Comparison of ENCODE assay signal across 19 cellular contexts in genomic region chr4:142272452-142272851, GRCh38.
DNase-seq lines count a peak whose midpoint lies in the region; ATAC-seq and TF ChIP-seq lines count a peak whose summit lies in the region.
"Had no signal": no experiment of that assay in that cellular context is flagged by ENCODE, and none has a peak within 500 bp of the region (broad histone marks: within the 10 kb centered on the region; RNA-seq: fewer than 3 reads in every experiment).

No MANE protein-coding gene starts in this region.

- H3K27ac ChIP-seq in foreskin keratinocyte = no peak overlapping the region

- H3K4me1 Mint-ChIP-seq in activated CD4-positive, alpha-beta T cell treated with anti-CD3 and anti-CD28 coated beads for 36 hours = peaks cover 88% of the 10 kb centered on the region
- H3K4me1 Mint-ChIP-seq in activated CD4-positive, alpha-beta T cell treated with anti-CD3 and anti-CD28 coated beads, Interleukin-2, amount 10 ng/mL, durations not matched to agents 24 days and 14 days = peaks cover 23% of the 10 kb centered on the region
- peaks cover 30% of the 10 kb centered on the region for H3K4me1 Mint-ChIP-seq in stimulated activated naive CD8-positive, alpha-beta T cell treated with anti-CD3 and anti-CD28 coated beads, Interleukin-15, amount 100 ng/mL, for 72 hours
- H3K4me1 Mint-ChIP-seq: B cell had no signal

- H3K36me3 Mint-ChIP-seq in activated CD4-positive, alpha-beta T cell treated with anti-CD3 and anti-CD28 coated beads for 36 hours (ENCODE audit: low read depth) = peaks cover 60% of the 10 kb centered on the region
- H3K36me3 Mint-ChIP-seq in activated CD4-positive, alpha-beta T cell treated with anti-CD3 and anti-CD28 coated beads, Interleukin-2, amount 10 ng/mL, durations not matched to agents 24 days and 14 days (ENCODE audit: low read depth) = peaks cover 19% of the 10 kb centered on the region

- intact Hi-C loops in activated CD4-positive, alpha-beta T cell treated with anti-CD3 and anti-CD28 coated beads for 36 hours (cut with DNase I, micrococcal nuclease) = loop anchor here in 1 of 2 experiments (1.0 to 5.0 kb wide), 2 partner anchors 21 to 135 kb away; no protein-coding TSS in a partner anchor
- intact Hi-C loops in activated CD4-positive, alpha-beta T cell treated with anti-CD3 and anti-CD28 coated beads, Interleukin-2, amount 10 ng/mL, durations not matched to agents 24 days and 14 days (cut with micrococcal nuclease) = no loop called here

- no peaks in the 10 kb centered on the region for H3K27me3 ChIP-seq in foreskin keratinocyte

- peak; percentile 30 for ATAC-seq in activated CD4-positive, alpha-beta T cell treated with anti-CD3 and anti-CD28 coated beads for 36 hours
- peak; percentile 61 for ATAC-seq in stimulated activated naive CD8-positive, alpha-beta T cell treated with anti-CD3 and anti-CD28 coated beads, Interleukin-15, Interleukin-2, amounts not matched to agents 100 U/mL and 50 U/mL, for 24 hours
- ATAC-seq in stimulated activated naive CD8-positive, alpha-beta T cell treated with anti-CD3 and anti-CD28 coated beads, Interleukin-15, amount 100 ng/mL, for 72 hours = no peak
- peak; percentile 67 for ATAC-seq in foreskin keratinocyte
- ATAC-seq in HG02759 (IDR thresholded peaks at IDR 0.05; ENCODE audit: unreplicated experiment) = no peak
- ATAC-seq: HepG2 had no signal

- H3K4me3 Mint-ChIP-seq in activated CD4-positive, alpha-beta T cell treated with anti-CD3 and anti-CD28 coated beads for 36 hours = no peak overlapping the region
- H3K4me3 Mint-ChIP-seq in activated CD4-positive, alpha-beta T cell treated with anti-CD3 and anti-CD28 coated beads, Interleukin-2, amount 10 ng/mL, durations not matched to agents 24 days and 14 days = no peak overlapping the region
- H3K4me3 Mint-ChIP-seq in stimulated activated naive CD8-positive, alpha-beta T cell treated with anti-CD3 and anti-CD28 coated beads, Interleukin-15, amount 100 ng/mL, for 72 hours = no peak overlapping the region
- H3K4me3 Mint-ChIP-seq: B cell had no signal

- no peak for DNase-seq in activated CD4-positive, alpha-beta T cell treated with anti-CD3 and anti-CD28 coated beads for 36 hours
- DNase-seq in activated CD4-positive, alpha-beta T cell treated with anti-CD3 and anti-CD28 coated beads, Interleukin-2, amount 10 ng/mL, durations not matched to agents 24 days and 14 days = no peak
- no peak for DNase-seq in stimulated activated naive CD8-positive, alpha-beta T cell treated with anti-CD3 and anti-CD28 coated beads, Interleukin-15, Interleukin-2, amounts not matched to agents 100 U/mL and 50 U/mL, for 24 hours
- no peak for DNase-seq in stimulated activated naive CD8-positive, alpha-beta T cell treated with anti-CD3 and anti-CD28 coated beads, Interleukin-15, amount 100 ng/mL, for 72 hours
- peak in 1 of 2 donors; percentile 50 for DNase-seq in foreskin keratinocyte
- DNase-seq in activated CD8-positive, alpha-beta memory T cell treated with anti-CD3 and anti-CD28 coated beads, Interleukin-2, amount 50 U/mL, for 48 hours = no peak
- no peak for DNase-seq in DMS 273 treated with DMSO at 0.1 percent for 48 hours (lab: John Stamatoyannopoulos, UW)
- DNase-seq: 8988T, COR-L47, GDM1, KG1, MV-4-11, NCI-H1694 treated with DMSO at 0.1 percent for 48 hours, NCI-H510A, NCI-H748 treated with DMSO at 0.1 percent for 48 hours, OCI-M1 had no signal

- POLR2A ChIA-PET in activated CD4-positive, alpha-beta T cell treated with anti-CD3 and anti-CD28 coated beads for 36 hours (lab: Charles Lee) = no interaction called here

- no peak for TF ChIP-seq CTCF in foreskin keratinocyte (conservative IDR thresholded peaks at IDR 0.05)

- peak overlapping the region; percentile 70 for H3K27ac Mint-ChIP-seq in activated CD4-positive, alpha-beta T cell treated with anti-CD3 and anti-CD28 coated beads for 36 hours
- H3K27ac Mint-ChIP-seq in activated CD4-positive, alpha-beta T cell treated with anti-CD3 and anti-CD28 coated beads, Interleukin-2, amount 10 ng/mL, durations not matched to agents 24 days and 14 days = no peak overlapping the region
- no peak overlapping the region for H3K27ac Mint-ChIP-seq in stimulated activated naive CD8-positive, alpha-beta T cell treated with anti-CD3 and anti-CD28 coated beads, Interleukin-15, amount 100 ng/mL, for 72 hours
- H3K27ac Mint-ChIP-seq: B cell had no signal

- H3K27me3 Mint-ChIP-seq in activated CD4-positive, alpha-beta T cell treated with anti-CD3 and anti-CD28 coated beads for 36 hours = no peaks in the 10 kb centered on the region
- H3K27me3 Mint-ChIP-seq in activated CD4-positive, alpha-beta T cell treated with anti-CD3 and anti-CD28 coated beads, Interleukin-2, amount 10 ng/mL, durations not matched to agents 24 days and 14 days = no peaks in the 10 kb centered on the region
- no peaks in the 10 kb centered on the region for H3K27me3 Mint-ChIP-seq in stimulated activated naive CD8-positive, alpha-beta T cell treated with anti-CD3 and anti-CD28 coated beads, Interleukin-15, amount 100 ng/mL, for 72 hours
- H3K27me3 Mint-ChIP-seq: B cell had no signal

- H3K4me1 ChIP-seq in foreskin keratinocyte = peaks cover 46% of the 10 kb centered on the region

- H3K9me3 Mint-ChIP-seq in activated CD4-positive, alpha-beta T cell treated with anti-CD3 and anti-CD28 coated beads for 36 hours (ENCODE audit: low read depth) = no peaks in the 10 kb centered on the region
- no peaks in the 10 kb centered on the region for H3K9me3 Mint-ChIP-seq in activated CD4-positive, alpha-beta T cell treated with anti-CD3 and anti-CD28 coated beads, Interleukin-2, amount 10 ng/mL, durations not matched to agents 24 days and 14 days
- no peaks in the 10 kb centered on the region for H3K9me3 Mint-ChIP-seq in stimulated activated naive CD8-positive, alpha-beta T cell treated with anti-CD3 and anti-CD28 coated beads, Interleukin-15, amount 100 ng/mL, for 72 hours

- CTCF ChIA-PET in activated CD4-positive, alpha-beta T cell treated with anti-CD3 and anti-CD28 coated beads for 36 hours (lab: Charles Lee) = interaction anchor here (1.0 to 6.5 kb wide), 4 partner anchors 9 to 83 kb away, joined by 3 to 40 read pairs (median 5); no protein-coding TSS in a partner anchor

Comparison
In these comparisons a context has a peak if more than half of its experiments do, and no peak if none do; other contexts are left out.
1. ATAC-seq: peak in activated CD4-positive, alpha-beta T cell treated with anti-CD3 and anti-CD28 coated beads for 36 hours (single experiment), stimulated activated naive CD8-positive, alpha-beta T cell treated with anti-CD3 and anti-CD28 coated beads, Interleukin-15, Interleukin-2, amounts not matched to agents 100 U/mL and 50 U/mL, for 24 hours (single experiment) and foreskin keratinocyte (single experiment); none in stimulated activated naive CD8-positive, alpha-beta T cell treated with anti-CD3 and anti-CD28 coated beads, Interleukin-15, amount 100 ng/mL, for 72 hours (single experiment) and HG02759 (single experiment).